Comparison of ENCODE assay signal across 13 cellular contexts in the genomic region with DNA sequence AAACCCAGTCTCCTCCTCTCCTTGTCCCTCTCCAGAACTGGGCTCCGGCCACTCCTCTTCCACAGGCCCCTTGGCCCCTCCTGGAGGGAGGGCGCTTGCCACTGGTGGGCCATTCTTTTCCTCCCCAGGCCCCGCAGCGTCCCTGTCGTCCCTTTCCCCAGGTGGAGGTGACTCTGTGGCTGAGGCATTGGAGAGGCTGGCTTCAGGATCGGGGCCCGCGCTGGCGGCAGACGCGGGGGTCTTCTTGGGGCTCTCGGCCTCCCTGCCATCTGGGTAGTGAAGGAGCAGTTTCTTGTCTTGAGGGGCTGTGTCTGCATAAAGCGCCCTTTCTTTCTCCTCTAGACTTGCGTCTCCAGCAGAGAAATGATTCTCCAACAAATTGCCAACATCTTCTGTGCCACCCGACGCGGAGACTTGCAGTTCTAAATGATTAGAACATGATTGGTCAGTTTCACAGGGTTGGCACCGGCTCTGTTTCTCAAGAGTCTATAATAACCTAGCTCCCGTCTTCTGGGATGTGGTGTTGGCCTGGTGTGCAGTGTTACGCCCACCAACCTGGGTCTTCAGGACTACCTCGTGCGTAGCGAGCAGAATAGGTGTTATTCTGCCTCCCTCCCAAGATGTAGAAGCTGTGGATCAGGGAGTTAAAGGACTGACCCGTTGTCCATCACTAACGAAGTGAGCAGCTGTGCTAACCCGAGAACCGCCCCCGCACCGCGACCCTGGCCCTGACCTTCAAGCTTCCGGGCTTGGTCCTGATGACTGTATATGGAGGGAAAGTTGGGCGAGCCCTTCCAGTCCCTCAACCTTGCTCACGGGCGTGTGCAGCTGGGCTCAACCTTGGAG. TPM values are rescaled to one million over a fixed set of nuclear protein-coding genes. Genes with fewer than 3 reads are reported as not detected.
"Had no signal": no experiment of that assay in that cellular context is flagged by ENCODE, and none has a peak within 500 bp of the region (broad histone marks: within the 10 kb centered on the region; RNA-seq: fewer than 3 reads in every experiment).

No MANE protein-coding gene starts in this region.

- H3K27me3 ChIP-seq: foreskin keratinocyte, suprapubic skin had no signal

- H3K36me3 ChIP-seq: suprapubic skin had no signal

- DNase-seq: activated B cell treated with CpG ODN at 0.5 μM for 24 hours; activated CD4-positive, alpha-beta T cell treated with anti-CD3 and anti-CD28 coated beads for 48 hours; activated CD8-positive, alpha-beta memory T cell treated with anti-CD3 and anti-CD28 coated beads, Interleukin-2, amount 50 U/mL, for 48 hours; activated gamma-delta T cell; activated T-cell treated with anti-CD3 and anti-CD28 coated beads, Interleukin-2, amount 50 U/mL, for 72 hours; amniotic stem cell; effector memory CD4-positive, alpha-beta T cell; foreskin keratinocyte; head of caudate nucleus had no signal

- H3K4me1 ChIP-seq: suprapubic skin had no signal

- H3K9me3 ChIP-seq: suprapubic skin had no signal

- ATAC-seq: activated naive CD4-positive, alpha-beta T cell treated with anti-CD3 and anti-CD28 coated beads, Interleukin-2, amount 50 U/mL, for 72 hours; activated T-cell treated with anti-CD3 and anti-CD28 coated beads, Interleukin-2, amount 50 U/mL, for 72 hours; foreskin keratinocyte had no signal

- H3K27ac ChIP-seq: foreskin keratinocyte, suprapubic skin had no signal

- H3K4me3 ChIP-seq: smooth muscle cell, suprapubic skin had no signal

RNA-seq across cellular contexts. Expression of a gene that starts 34.0 kb away (rescaled TPM):
- total RNA-seq: activated B cell treated with CpG ODN at 0.5 μM for 24 hours; activated naive CD4-positive, alpha-beta T cell treated with anti-CD3 and anti-CD28 coated beads, Interleukin-2, amount 50 U/mL, for 72 hours; activated T-cell treated with anti-CD3 and anti-CD28 coated beads, Interleukin-2, amount 50 U/mL, for 72 hours; foreskin keratinocyte; smooth muscle cell; T-helper 2 cell treated with Interferon-gamma antibody and Interleukin-4, amounts not matched to agents 100 ng/mL and 5 ng/mL, for 36 hours had no signal
- polyA plus RNA-seq: foreskin keratinocyte, smooth muscle cell had no signal
